ENCODE assay signal across 10 cellular contexts in the genomic region with DNA sequence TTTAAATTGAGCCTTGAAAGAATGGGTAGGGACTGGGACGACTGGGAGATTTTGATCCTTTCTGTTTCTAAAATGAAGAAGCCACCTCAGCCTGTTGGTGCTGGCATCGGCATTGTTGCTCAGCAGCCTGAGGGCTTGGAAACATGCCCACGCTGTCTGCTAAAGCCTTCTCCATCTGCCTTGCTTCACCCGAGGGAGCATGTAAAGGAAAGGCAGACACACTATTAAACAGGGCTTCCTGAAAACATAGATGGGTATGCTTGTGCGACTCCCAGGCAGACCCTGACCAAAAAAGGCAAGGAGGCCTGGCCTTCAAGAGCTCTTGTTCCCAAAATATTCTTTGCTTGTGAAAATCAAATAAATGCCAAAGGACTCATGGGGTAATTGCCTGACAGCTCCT.
DNase-seq lines count a peak whose midpoint lies in the region; ATAC-seq, FAIRE-seq and TF ChIP-seq lines count a peak whose summit lies in the region.
"Had no signal": no experiment of that assay in that cellular context is flagged by ENCODE, and none has a peak within 500 bp of the region (broad histone marks: within the 10 kb centered on the region; RNA-seq: fewer than 3 reads in every experiment).

No MANE protein-coding gene starts in this region.

- H3K36me3 ChIP-seq in astrocyte (ENCODE audit: insufficient read depth, low read length) = no peaks in the 10 kb centered on the region
- H3K36me3 ChIP-seq in transverse colon = no peaks in the 10 kb centered on the region
- H3K36me3 ChIP-seq in small intestine (ENCODE audit: control insufficient read depth in 2 of 2, insufficient read depth in 2 of 2, low read length in 2 of 2) = no peaks in the 10 kb centered on the region

- peaks cover 15% of the 10 kb centered on the region for H3K4me1 Mint-ChIP-seq in astrocyte (ENCODE audit: low read depth, unreplicated experiment)

- intact Hi-C loops in transverse colon (cut with DNase I; ENCODE audit: low total_unique reads) = no loop called here

- H3K4me2 ChIP-seq in astrocyte (ENCODE audit: low read length) = no peak overlapping the region

- H3K27ac ChIP-seq in astrocyte (ENCODE audit: low read depth, low read length) (no peak overlapping the region), transverse colon (peak overlapping the region; percentile 10 to 75 (median 52)), small intestine (ENCODE audit: low read depth in 1 of 2, low read length in 1 of 2) (no peak overlapping the region)

- H3K27me3 Mint-ChIP-seq in astrocyte (ENCODE audit: low read depth, unreplicated experiment) = no peaks in the 10 kb centered on the region

- TF ChIP-seq POLR2A in transverse colon (IDR thresholded peaks at IDR 0.05) = no peak

- H3K36me3 Mint-ChIP-seq in astrocyte (ENCODE audit: low read depth, unreplicated experiment) = no peaks in the 10 kb centered on the region

- TF ChIP-seq EP300 in transverse colon (IDR thresholded peaks at IDR 0.05; ENCODE audit: low read depth) = peak; percentile 61

- no peaks in the 10 kb centered on the region for H4K20me1 ChIP-seq in astrocyte (ENCODE audit: insufficient read depth, low read length)

- H3K27ac Mint-ChIP-seq in astrocyte (ENCODE audit: unreplicated experiment) = no peak overlapping the region

- H3K9ac ChIP-seq in astrocyte (ENCODE audit: low read length) = no peak overlapping the region

- H3K27me3 ChIP-seq in astrocyte (ENCODE audit: insufficient read depth, low read length) (no peaks in the 10 kb centered on the region), transverse colon (no peaks in the 10 kb centered on the region), small intestine (ENCODE audit: control insufficient read depth in 2 of 2, insufficient read depth in 2 of 2, low read length in 2 of 2) (no peaks in the 10 kb centered on the region)

- H3K9me3 Mint-ChIP-seq in astrocyte (ENCODE audit: unreplicated experiment) = peaks cover 2% of the 10 kb centered on the region

- FAIRE-seq in astrocyte (lab: Jason Lieb, UNC) = peak; percentile 45
- FAIRE-seq in small intestine (lab: Jason Lieb, UNC) = no peak

- H2AFZ ChIP-seq in astrocyte (ENCODE audit: low read depth, low read length) = peak overlapping the region; percentile 58

- H3K4me1 ChIP-seq in astrocyte (ENCODE audit: insufficient read depth, low read length) = peaks cover 3% of the 10 kb centered on the region
- peaks cover 0 to 20% (median 5%) of the 10 kb centered on the region in 4 donors for H3K4me1 ChIP-seq in transverse colon
- H3K4me1 ChIP-seq in small intestine (ENCODE audit: control insufficient read depth in 2 of 2, insufficient read depth in 1 of 2, low read depth in 1 of 2, low read length in 1 of 2) = no peaks in the 10 kb centered on the region

- no peak overlapping the region for H3K4me3 Mint-ChIP-seq in astrocyte (ENCODE audit: unreplicated experiment)

- in situ Hi-C loops in transverse colon (cut with MboI; ENCODE audit: low pct_ligation_motif_present in 1 of 4, low pct_unique_long_range_greater_than_20kb in 1 of 4, low sequenced_read_pairs in 3 of 4) = no loop called here

- 44% methylated on average over 5 of the region's 5 CpGs; no CpG with 5 or more reads in 1 of the 2 donors for WGBS in transverse colon (ENCODE audit: low coverage in 1 of 2), 2 donors
- WGBS in small intestine, 3 donors = 50 to 58% (median 53%) methylated on average over 5 of the region's 5 CpGs

- no peak for ATAC-seq in HG03442 (IDR thresholded peaks at IDR 0.05; ENCODE audit: unreplicated experiment)
- no peak for ATAC-seq in HG02840 (IDR thresholded peaks at IDR 0.05; ENCODE audit: low FRiP score, unreplicated experiment)

- DNase-seq in NCI-H1105 (lab: John Stamatoyannopoulos, UW) (peak; percentile 19), astrocyte (ENCODE audit: low read depth) (no peak), hepatic stellate cell (ENCODE audit: low spot score) (peak; percentile 37), transverse colon (peak; percentile 57), small intestine (no peak), cortex of kidney (lab: John Stamatoyannopoulos, UW) (no peak)
- DNase-seq: activated CD8-positive, alpha-beta memory T cell treated with anti-CD3 and anti-CD28 coated beads for 24 hours; stimulated activated CD4-positive, alpha-beta T cell treated with anti-CD3 and anti-CD28 coated beads, Interleukin-4, amount 100 ng/mL, for 24 hours had no signal

- H3K79me2 ChIP-seq in astrocyte (ENCODE audit: insufficient read depth, low read length) = no peaks in the 10 kb centered on the region

- H3K9me3 ChIP-seq in astrocyte (ENCODE audit: insufficient read depth, low read depth, low read length) (no peaks in the 10 kb centered on the region), transverse colon (no peaks in the 10 kb centered on the region), small intestine (ENCODE audit: control insufficient read depth, low read depth) (no peaks in the 10 kb centered on the region)

- H3K4me3 ChIP-seq in astrocyte (ENCODE audit: insufficient read depth, low read depth, low read length) (no peak overlapping the region), transverse colon (no peak overlapping the region), small intestine (ENCODE audit: low read depth in 1 of 2, low read length in 2 of 2) (no peak overlapping the region)

- no peak for TF ChIP-seq CTCF in astrocyte (IDR thresholded peaks at IDR 0.05; ENCODE audit: insufficient read depth, low read depth, low read length)
- no peak for TF ChIP-seq CTCF in transverse colon (IDR thresholded peaks at IDR 0.05)

Comparison
In these comparisons a context has a peak if more than half of its experiments do, and no peak if none do; other contexts are left out.
1. DNase-seq: peak in NCI-H1105 (single experiment), hepatic stellate cell (single experiment) and transverse colon (single experiment); none in astrocyte (single experiment), small intestine (single experiment) and cortex of kidney (single experiment).
2. H3K27ac ChIP-seq: peak in transverse colon (4 of 4); none in astrocyte (single experiment) and small intestine (0 of 2).